In the genomic region with DNA sequence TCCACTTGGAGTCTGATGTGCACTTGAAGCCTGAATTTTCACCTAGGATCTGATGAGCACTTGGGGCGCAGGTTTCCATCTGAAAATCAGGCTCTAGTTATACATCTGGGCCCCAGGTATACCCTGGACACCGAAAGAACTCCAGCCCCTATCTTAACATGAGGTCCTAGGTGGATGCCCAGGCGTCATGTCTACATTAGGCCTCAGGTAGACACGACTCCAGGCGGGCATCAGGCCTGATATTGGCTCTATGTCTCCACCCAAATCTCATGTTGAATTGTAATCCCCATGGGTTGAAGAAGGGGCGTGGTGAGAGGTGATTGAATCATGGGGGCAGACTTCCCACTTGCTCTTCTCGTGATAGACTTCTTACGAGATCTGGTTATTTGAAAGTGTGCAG, we compare ENCODE assay signal across 7 cellular contexts.
DNase-seq lines count a peak whose midpoint lies in the region; ATAC-seq, FAIRE-seq and TF ChIP-seq lines count a peak whose summit lies in the region.
"Not testable (repeated sequence)": the region's sequence is repeated elsewhere in the genome, so short reads cannot be mapped to it uniquely, and the experiment has no call there.

No MANE protein-coding gene starts in this region.

- H3K36me3 ChIP-seq in RWPE2 (ENCODE audit: low read depth); kidney (ENCODE audit: control insufficient read depth in 1 of 2, insufficient read depth in 2 of 2, low read length in 2 of 2); upper lobe of right lung: not testable (repeated sequence)

- not testable (repeated sequence) for H3K4me3 Mint-ChIP-seq in chondrocyte (ENCODE audit: unreplicated experiment)

- not testable (repeated sequence) for H3K4me1 Mint-ChIP-seq in chondrocyte (ENCODE audit: low read depth)

- intact Hi-C loops in Right ventricle myocardium superior (cut with DNase I); kidney (cut with DNase I); posterior vena cava (cut with DNase I); upper lobe of right lung (cut with DNase I): not testable (repeated sequence)

- not testable (repeated sequence) for H3K4me3 ChIP-seq in RWPE2 (ENCODE audit: severe bottlenecking); kidney (ENCODE audit: low read length in 2 of 2); upper lobe of right lung

- not testable (repeated sequence) for H3K27me3 ChIP-seq in RWPE2 (ENCODE audit: insufficient read depth, poor library complexity, severe bottlenecking); upper lobe of right lung

- not testable (repeated sequence) for H3K36me3 Mint-ChIP-seq in chondrocyte (ENCODE audit: low read depth)

- not testable (repeated sequence) for H3K27me3 Mint-ChIP-seq in chondrocyte (ENCODE audit: low read depth)

- ATAC-seq in RWPE2 (ENCODE audit: low read depth); Right ventricle myocardium superior (ENCODE audit: poor library complexity); upper lobe of right lung: not testable (repeated sequence)

- TF ChIP-seq CTCF in RWPE2 (IDR thresholded peaks at IDR 0.05; ENCODE audit: poor library complexity, severe bottlenecking); chondrocyte (IDR thresholded peaks at IDR 0.05); kidney (IDR thresholded peaks at IDR 0.05; ENCODE audit: borderline replicate concordance, extremely low read depth, insufficient read depth); upper lobe of right lung (IDR thresholded peaks at IDR 0.05): not testable (repeated sequence)

- not testable (repeated sequence) for H3K27ac ChIP-seq in RWPE2 (ENCODE audit: poor library complexity, severe bottlenecking); kidney (ENCODE audit: low read depth in 2 of 2, low read length in 2 of 2); upper lobe of right lung

- not testable (repeated sequence) for H3K9me3 ChIP-seq in RWPE2 (ENCODE audit: severe bottlenecking); kidney (ENCODE audit: control insufficient read depth in 1 of 2, low read length in 2 of 2); upper lobe of right lung

- not testable (repeated sequence) for H3K4me1 ChIP-seq in RWPE2 (ENCODE audit: insufficient read depth, poor library complexity, severe bottlenecking); kidney (ENCODE audit: control insufficient read depth in 1 of 2, insufficient read depth in 1 of 2, low read depth in 1 of 2, low read length in 2 of 2); upper lobe of right lung

- H3K27ac Mint-ChIP-seq in chondrocyte (ENCODE audit: unreplicated experiment) = not testable (repeated sequence)

- not testable (repeated sequence) for H3K9ac ChIP-seq in kidney (ENCODE audit: low read length in 2 of 2)

- not testable (repeated sequence) for H3K9me3 Mint-ChIP-seq in chondrocyte (ENCODE audit: low read depth)

- DNase-seq in RWPE2 (ENCODE audit: low spot score) (peak; percentile 69), chondrocyte (ENCODE audit: low spot score) (peak; percentile 70), Right ventricle myocardium superior (peak; percentile 46), kidney (peak; percentile 49), mesenteric fat pad (ENCODE audit: low spot score) (peak; percentile 90), posterior vena cava (ENCODE audit: low spot score) (peak; percentile 65), upper lobe of right lung (peak; percentile 60)

- FAIRE-seq in kidney (lab: Jason Lieb, UNC) = not testable (repeated sequence)
